Comparison of ENCODE assay signal across 11 cellular contexts in genomic region chrX:33211356-33212254, GRCh38. TPM values are rescaled to one million over a fixed set of nuclear protein-coding genes. Genes with fewer than 3 reads are reported as not detected.
DNase-seq lines count a peak whose midpoint lies in the region; ATAC-seq and TF ChIP-seq lines count a peak whose summit lies in the region.
"Had no signal": no experiment of that assay in that cellular context is flagged by ENCODE, and none has a peak within 500 bp of the region (broad histone marks: within the 10 kb centered on the region; RNA-seq: fewer than 3 reads in every experiment).

TSS of gene DMD (minus strand) at chrX:33211549. CDS start at chrX:33211312, 237 bp downstream.

- no peaks in the 10 kb centered on the region for H3K4me1 Mint-ChIP-seq in naive thymus-derived CD8-positive, alpha-beta T cell

- WGBS in right cardiac atrium = 17% methylated on average over 6 of the region's 6 CpGs
- WGBS in ovary, 3 donors = 9 to 10% (median 10%) methylated on average over 6 of the region's 6 CpGs
- WGBS in spleen, 5 donors = 41 to 52% (median 42%) methylated on average over 6 of the region's 6 CpGs

- intact Hi-C loops in ascending aorta (cut with DNase I) (loop anchor here (5.0 to 10.0 kb wide), 3 partner anchors 126 to 677 kb away; no protein-coding TSS in a partner anchor), right cardiac atrium (cut with DNase I) (no loop called here), ovary (cut with DNase I) (no loop called here), spleen (cut with DNase I; ENCODE audit: low total_unique reads) (no loop called here)

- no peaks in the 10 kb centered on the region for H3K36me3 Mint-ChIP-seq in naive thymus-derived CD8-positive, alpha-beta T cell

- H3K36me3 ChIP-seq in ascending aorta (no peaks in the 10 kb centered on the region), ovary (no peaks in the 10 kb centered on the region), spleen (no peaks in the 10 kb centered on the region)
- H3K36me3 ChIP-seq: BLaER1 treated with 17β-estradiol and CSF1 and Interleukin-3, amounts not matched to agents 10 nM and 100 nM had no signal

- CTCF ChIA-PET in AG04450 (lab: Charles Lee) = interaction anchor here (1.5 kb wide), 1 partner anchor 126 kb away, joined by 4 read pairs; no protein-coding TSS in a partner anchor

- H3K27me3 ChIP-seq in AG04450 (ENCODE audit: control insufficient read depth, insufficient read depth, low read length) = no peaks in the 10 kb centered on the region
- no peaks in the 10 kb centered on the region for H3K27me3 ChIP-seq in ascending aorta
- H3K27me3 ChIP-seq in right cardiac atrium (ENCODE audit: control insufficient read depth, insufficient read depth) = no peaks in the 10 kb centered on the region
- no peaks in the 10 kb centered on the region for H3K27me3 ChIP-seq in ovary
- no peaks in the 10 kb centered on the region for H3K27me3 ChIP-seq in spleen (replicated peaks in 1 of 7)

- no peak for TF ChIP-seq POLR2A in ovary (IDR thresholded peaks at IDR 0.05)
- no peak for TF ChIP-seq POLR2A in spleen (IDR thresholded peaks at IDR 0.05)

- H3K27me3 Mint-ChIP-seq in naive thymus-derived CD8-positive, alpha-beta T cell = no peaks in the 10 kb centered on the region
- H3K27me3 Mint-ChIP-seq: stimulated activated naive CD8-positive, alpha-beta T cell treated with anti-CD3 and anti-CD28 coated beads, Interleukin-15, Interleukin-2, amounts not matched to agents 100 ng/mL and 50 ng/mL, for 24 hours had no signal

- TF ChIP-seq CTCF in AG04450 (IDR thresholded peaks at IDR 0.05; ENCODE audit: low read depth, low read length) = no peak
- no peak for TF ChIP-seq CTCF in ascending aorta (IDR thresholded peaks at IDR 0.05)
- TF ChIP-seq CTCF in ovary (IDR thresholded peaks at IDR 0.05) = no peak
- no peak for TF ChIP-seq CTCF in spleen (IDR thresholded peaks at IDR 0.05 in 8 of 11, conservative IDR thresholded peaks at IDR 0.05 in 3 of 11)

- no peak within 1 kb of the TSS for H3K27ac Mint-ChIP-seq in naive thymus-derived CD8-positive, alpha-beta T cell
- H3K27ac Mint-ChIP-seq: stimulated activated naive CD8-positive, alpha-beta T cell treated with anti-CD3 and anti-CD28 coated beads, Interleukin-15, Interleukin-2, amounts not matched to agents 100 ng/mL and 50 ng/mL, for 24 hours had no signal

- H3K9me3 Mint-ChIP-seq in naive thymus-derived CD8-positive, alpha-beta T cell = peaks cover 0 to 6% (median 0%) of the 10 kb centered on the region in 9 donors
- H3K9me3 Mint-ChIP-seq: stimulated activated naive CD8-positive, alpha-beta T cell treated with anti-CD3 and anti-CD28 coated beads, Interleukin-15, Interleukin-2, amounts not matched to agents 100 ng/mL and 50 ng/mL, for 24 hours had no signal

- H3K4me1 ChIP-seq in ascending aorta (no peaks in the 10 kb centered on the region), right cardiac atrium (ENCODE audit: control insufficient read depth, insufficient read depth, low read length) (no peaks in the 10 kb centered on the region), ovary (ENCODE audit: insufficient read depth) (no peaks in the 10 kb centered on the region), spleen (no peaks in the 10 kb centered on the region)
- H3K4me1 ChIP-seq: BLaER1 treated with 17β-estradiol and CSF1 and Interleukin-3, amounts not matched to agents 10 nM and 100 nM had no signal

- peak; percentile 60 for DNase-seq in AG04450 (ENCODE audit: low read depth, low spot score)
- peak; percentile 13 to 84 for DNase-seq in ascending aorta (ENCODE audit: low spot score in 2 of 2)
- peak; percentile 38 to 69 (median 50) for DNase-seq in right cardiac atrium
- peak; percentile 19 to 56 (median 34) for DNase-seq in ovary
- DNase-seq in stimulated activated CD4-positive, alpha-beta T cell treated with anti-CD3 and anti-CD28 coated beads, Interleukin-4, amount 100 ng/mL, for 1 hour = no peak
- no peak for DNase-seq in naive thymus-derived CD8-positive, alpha-beta T cell
- DNase-seq in spleen = no peak

- H3K4me3 ChIP-seq in AG04450 (ENCODE audit: low read depth, low read length) (peak within 1 kb of the TSS; percentile 49), ascending aorta (peak within 1 kb of the TSS; percentile 48 to 57), right cardiac atrium (ENCODE audit: low read length) (peak within 1 kb of the TSS; percentile 67), ovary (peak within 1 kb of the TSS; percentile 34), spleen (peak within 1 kb of the TSS in 3 of 8 donors; percentile 9 to 32 (median 18))
- H3K4me3 ChIP-seq: BLaER1 treated with 17β-estradiol and CSF1 and Interleukin-3, amounts not matched to agents 10 nM and 100 nM had no signal

- ATAC-seq in right cardiac atrium = peak; percentile 97 to 98
- no peak for ATAC-seq in HG02798 (IDR thresholded peaks at IDR 0.05; ENCODE audit: poor library complexity, unreplicated experiment)
- no peak for ATAC-seq in naive thymus-derived CD8-positive, alpha-beta T cell
- ATAC-seq: activated CD4-positive, CD25-positive, alpha-beta regulatory T cell treated with anti-CD3 and anti-CD28 coated beads, Interleukin-2, amount 50 U/mL, for 24 hours had no signal

- TF ChIP-seq EP300 in ovary (IDR thresholded peaks at IDR 0.05) = no peak

- H3K27ac ChIP-seq in AG04450 (ENCODE audit: low read depth, low read length) = no peak within 1 kb of the TSS
- peak within 1 kb of the TSS; percentile 31 to 68 for H3K27ac ChIP-seq in ascending aorta
- no peak within 1 kb of the TSS for H3K27ac ChIP-seq in right cardiac atrium (ENCODE audit: low read length)
- peak within 1 kb of the TSS in 1 of 2 donors; percentile 6 for H3K27ac ChIP-seq in ovary
- no peak within 1 kb of the TSS for H3K27ac ChIP-seq in spleen
- H3K27ac ChIP-seq: BLaER1 treated with 17β-estradiol and CSF1 and Interleukin-3, amounts not matched to agents 10 nM and 100 nM had no signal

- no peak within 1 kb of the TSS for H3K4me3 Mint-ChIP-seq in naive thymus-derived CD8-positive, alpha-beta T cell
- H3K4me3 Mint-ChIP-seq: stimulated activated naive CD8-positive, alpha-beta T cell treated with anti-CD3 and anti-CD28 coated beads, Interleukin-15, Interleukin-2, amounts not matched to agents 100 ng/mL and 50 ng/mL, for 24 hours had no signal

- POLR2A ChIA-PET in AG04450 (lab: Yijun Ruan, JAX) = interaction anchor here (1.0 kb wide), 1 partner anchor 96 kb away, joined by 4 read pairs; no protein-coding TSS in a partner anchor
- POLR2A ChIA-PET in naive thymus-derived CD8-positive, alpha-beta T cell (lab: Charles Lee) = no interaction called here

- no peaks in the 10 kb centered on the region for H3K9me3 ChIP-seq in AG04450 (ENCODE audit: control insufficient read depth, insufficient read depth, low read length)
- H3K9me3 ChIP-seq in ascending aorta = peaks cover 0 to 6% of the 10 kb centered on the region in 2 donors
- no peaks in the 10 kb centered on the region for H3K9me3 ChIP-seq in right cardiac atrium (ENCODE audit: control insufficient read depth, low read length)
- no peaks in the 10 kb centered on the region for H3K9me3 ChIP-seq in ovary
- H3K9me3 ChIP-seq in spleen = no peaks in the 10 kb centered on the region

RNA-seq across cellular contexts. Expression of gene DMD, which starts in this region (rescaled TPM):
- 6.6 and 7.6 TPM in 2 replicates for polyA plus RNA-seq in AG04450 (2011; rRNA removed)
- 11.7 and 16.9 TPM in 2 replicates for polyA minus RNA-seq in AG04450 (2011; rRNA and poly(A)+ RNA removed)
- 40.0 TPM for total RNA-seq in ascending aorta
- total RNA-seq in right cardiac atrium = 100 to 1,000 TPM; 120 to 173 (median 126) TPM
- 49.5 TPM for polyA plus RNA-seq in right cardiac atrium
- total RNA-seq in ovary = 10 to 100 TPM; 24.6 to 70.5 (median 38.7) TPM
- polyA plus RNA-seq in ovary = 10 to 100 TPM; 14.0 to 31.7 TPM
- total RNA-seq in naive thymus-derived CD8-positive, alpha-beta T cell = under 1 TPM; 0.26 to 0.91 TPM
- polyA plus RNA-seq in naive thymus-derived CD8-positive, alpha-beta T cell = not detected
- total RNA-seq in spleen = 10 to 100 TPM in 1 of 7 donors, 1 to 10 TPM in 6; 3.2 to 11.3 (median 5.5) TPM
- polyA plus RNA-seq in spleen = 1 to 10 TPM; 1.3 to 1.7 (median 1.6) TPM

Comparison
In these comparisons a context has a peak if more than half of its experiments do, and no peak if none do; other contexts are left out.
1. DNase-seq: peak in AG04450 (single experiment), ascending aorta (2 of 2), right cardiac atrium (3 of 3) and ovary (5 of 5); none in stimulated activated CD4-positive, alpha-beta T cell treated with anti-CD3 and anti-CD28 coated beads, Interleukin-4, amount 100 ng/mL, for 1 hour (single experiment), naive thymus-derived CD8-positive, alpha-beta T cell (0 of 10) and spleen (single experiment).
2. H3K27ac ChIP-seq: peak in ascending aorta (2 of 2); none in AG04450 (single experiment), right cardiac atrium (single experiment) and spleen (0 of 8).
3. ATAC-seq: peak in right cardiac atrium (2 of 2); none in HG02798 (single experiment) and naive thymus-derived CD8-positive, alpha-beta T cell (0 of 2).